ENCODE assay signal across 28 cellular contexts in genomic region chr3:143201870-143202269, GRCh38.
DNase-seq lines count a peak whose midpoint lies in the region; ATAC-seq and TF ChIP-seq lines count a peak whose summit lies in the region.
"Had no signal": no experiment of that assay in that cellular context is flagged by ENCODE, and none has a peak within 500 bp of the region (broad histone marks: within the 10 kb centered on the region; RNA-seq: fewer than 3 reads in every experiment).

No MANE protein-coding gene starts in this region.

- H3K4me3 ChIP-seq in BLaER1 treated with 17β-estradiol and CSF1 and Interleukin-3, amounts not matched to agents 10 nM and 100 nM: no peak overlapping the region
- no peak overlapping the region for H3K4me3 ChIP-seq in IMR-90 (ENCODE audit: insufficient read depth, low read depth, low read length)
- H3K4me3 ChIP-seq: GM12878, GM23248, SJSA1 had no signal

- no peaks in the 10 kb centered on the region for H3K27me3 ChIP-seq in BLaER1 treated with 17β-estradiol and CSF1 and Interleukin-3, amounts not matched to agents 10 nM and 100 nM
- H3K27me3 ChIP-seq in IMR-90 (ENCODE audit: control insufficient read depth, insufficient read depth, low read length) (no peaks in the 10 kb centered on the region), foreskin keratinocyte (no peaks in the 10 kb centered on the region)
- H3K27me3 ChIP-seq: SJSA1 had no signal

- H3K14ac ChIP-seq in IMR-90 (replicated peaks; ENCODE audit: low read depth, low read length): no peak overlapping the region

- H3K27ac Mint-ChIP-seq in WTC11 (no peak overlapping the region), nephron (peak overlapping the region; percentile 65 to 92 (median 88))
- H3K27ac Mint-ChIP-seq: CD4-positive, alpha-beta T cell had no signal

- H3K27me3 Mint-ChIP-seq in WTC11 (ENCODE audit: low read depth): no peaks in the 10 kb centered on the region; the same call in 1 of the 2 replicates
- H3K27me3 Mint-ChIP-seq in nephron (ENCODE audit: low read depth): no peaks in the 10 kb centered on the region
- H3K27me3 Mint-ChIP-seq: CD4-positive, alpha-beta T cell had no signal

- H2AK5ac ChIP-seq in IMR-90 (ENCODE audit: low read depth, low read length): no peak overlapping the region

- no peaks in the 10 kb centered on the region for H3K9me1 ChIP-seq in IMR-90 (ENCODE audit: insufficient read depth, low read length)

- POLR2A ChIA-PET in IMR-90 (lab: Charles Lee; ENCODE audit: unreplicated experiment): no interaction called here
- POLR2A ChIA-PET in WTC11 (lab: Charles Lee): no interaction called here

- H2BK120ac ChIP-seq in IMR-90 (ENCODE audit: low read depth, low read length): no peak overlapping the region

- intact Hi-C loops in IMR-90 (cut with micrococcal nuclease): no loop called here

- in situ Hi-C loops in IMR-90 (cut with MboI; ENCODE audit: low sequenced_read_pairs): no loop called here

- H3K4me1 ChIP-seq in BLaER1 treated with 17β-estradiol and CSF1 and Interleukin-3, amounts not matched to agents 10 nM and 100 nM: peaks cover 3 to 21% (median 16%) of the 10 kb centered on the region in 10 experiments
- H3K4me1 ChIP-seq in IMR-90 (ENCODE audit: control insufficient read depth, insufficient read depth, low read length) (0 out of 2 replicates have a peak, but pooled peaks cover 1% of the 10 kb centered on the region), foreskin keratinocyte (no peaks in the 10 kb centered on the region)
- H3K4me1 ChIP-seq: SJSA1 had no signal

- no peak overlapping the region for H2BK5ac ChIP-seq in IMR-90 (ENCODE audit: low read depth, low read length, poor library complexity, severe bottlenecking)

- no TSS peak for BruUV-seq in IMR-90 (replicated peaks; lab: Mats Ljungman, UMichigan)

- no peaks in the 10 kb centered on the region for H4K20me1 ChIP-seq in BLaER1 treated with 17β-estradiol and CSF1 and Interleukin-3, amounts not matched to agents 10 nM and 100 nM
- no peaks in the 10 kb centered on the region for H4K20me1 ChIP-seq in IMR-90 (ENCODE audit: insufficient read depth, low read length)

- peaks cover 7 to 30% (median 24%) of the 10 kb centered on the region in 11 experiments for H3K9me3 ChIP-seq in BLaER1 treated with 17β-estradiol and CSF1 and Interleukin-3, amounts not matched to agents 10 nM and 100 nM (replicated peaks in 1 of 11)
- H3K9me3 ChIP-seq in IMR-90 (ENCODE audit: control insufficient read depth, insufficient read depth, low read length): no peaks in the 10 kb centered on the region
- H3K9me3 ChIP-seq: SJSA1 had no signal

- no peak overlapping the region for H2BK15ac ChIP-seq in IMR-90 (ENCODE audit: low read depth, low read length)

- peak overlapping the region in 8 of 11 experiments; percentile 3 to 49 (median 26); a peak in 11 of 22 replicates for H3K4me2 ChIP-seq in BLaER1 treated with 17β-estradiol and CSF1 and Interleukin-3, amounts not matched to agents 10 nM and 100 nM
- H3K4me2 ChIP-seq in IMR-90 (ENCODE audit: low read depth, low read length): no peak overlapping the region

- peak overlapping the region; percentile 55 for H2AFZ ChIP-seq in IMR-90 (replicated peaks; ENCODE audit: low read length, poor library complexity)
- H2AFZ ChIP-seq: GM23248 had no signal

- H3K36me3 ChIP-seq in BLaER1 treated with 17β-estradiol and CSF1 and Interleukin-3, amounts not matched to agents 10 nM and 100 nM: no peaks in the 10 kb centered on the region
- H3K36me3 ChIP-seq in IMR-90 (ENCODE audit: control insufficient read depth, insufficient read depth, low read length): no peaks in the 10 kb centered on the region
- H3K36me3 ChIP-seq: SJSA1 had no signal

- H3K4me3 Mint-ChIP-seq in WTC11 (no peak overlapping the region), nephron (no peak overlapping the region)
- H3K4me3 Mint-ChIP-seq: CD4-positive, alpha-beta T cell; H9 had no signal

- no peak overlapping the region for H3K9ac ChIP-seq in BLaER1 treated with 17β-estradiol and CSF1 and Interleukin-3, amounts not matched to agents 10 nM and 100 nM
- no peak overlapping the region for H3K9ac ChIP-seq in IMR-90 (ENCODE audit: low read depth, low read length)
- H3K9ac ChIP-seq: GM23248 had no signal

- no peak for DNase-seq in IMR-90
- DNase-seq in WTC11 (ENCODE audit: low spot score): no peak
- DNase-seq in DMS 273 treated with DMSO at 0.1 percent for 48 hours (lab: John Stamatoyannopoulos, UW): no peak
- no peak for DNase-seq in foreskin keratinocyte
- DNase-seq: CD4-positive, alpha-beta T cell; DMS53; EL; GDM1; H9; KG1; MM.1S; NCI-H1092; NCI-H1417 treated with DMSO at 0.1 percent for 48 hours; NCI-H1930; NCI-H2107; NCI-H446; NCI-H524 treated with DMSO at 0.1 percent for 48 hours; NCI-H82; Right ventricle myocardium superior; RPMI8226; T-helper 1 cell had no signal

- no peak for TF ChIP-seq POLR2A in IMR-90 (IDR thresholded peaks at IDR 0.05; ENCODE audit: low read depth, low read length)

- H4K91ac ChIP-seq in IMR-90 (ENCODE audit: insufficient read depth, low read depth, low read length): no peak overlapping the region

- no peak overlapping the region for H4K8ac ChIP-seq in IMR-90 (ENCODE audit: low read depth in 2 of 2, low read length in 2 of 2)

- no peak overlapping the region for H3K4ac ChIP-seq in IMR-90 (ENCODE audit: low read depth, low read length)

- H3K56ac ChIP-seq in IMR-90 (ENCODE audit: extremely low read depth, insufficient read depth, low read length): no peak overlapping the region

- H3K9me3 Mint-ChIP-seq in WTC11: peaks cover 17% of the 10 kb centered on the region
- peaks cover 8% of the 10 kb centered on the region for H3K9me3 Mint-ChIP-seq in nephron
- H3K9me3 Mint-ChIP-seq: CD4-positive, alpha-beta T cell had no signal

- H4K5ac ChIP-seq in IMR-90 (ENCODE audit: low read depth, low read length): no peak overlapping the region

- WGBS in IMR-90 (ENCODE audit: extremely low coverage in 2 of 2, insufficient read length in 1 of 2), 2 experiments: no CpG with 5 or more reads among the region's 8 CpGs

- no peaks in the 10 kb centered on the region for H3K36me3 Mint-ChIP-seq in WTC11
- H3K36me3 Mint-ChIP-seq in nephron (ENCODE audit: low read depth): peaks cover 6% of the 10 kb centered on the region

- no peak for ATAC-seq in IMR-90 (ENCODE audit: low read depth)
- peak; percentile 22; the same call in 1 of the 2 replicates for ATAC-seq in WTC11
- no peak for ATAC-seq in HG03520 (IDR thresholded peaks at IDR 0.05; ENCODE audit: unreplicated experiment)
- ATAC-seq in GM21367 (IDR thresholded peaks at IDR 0.05; ENCODE audit: unreplicated experiment): no peak
- no peak for ATAC-seq in foreskin keratinocyte
- ATAC-seq: GM12878 had no signal

- H3K23ac ChIP-seq in IMR-90 (ENCODE audit: low read depth, low read length): no peak overlapping the region

- TF ChIP-seq CTCF in IMR-90 (conservative IDR thresholded peaks at IDR 0.05; ENCODE audit: low read depth, low read length): no peak
- no peak for TF ChIP-seq CTCF in WTC11 (IDR thresholded peaks at IDR 0.05)
- no peak for TF ChIP-seq CTCF in nephron (IDR thresholded peaks at IDR 0.05; ENCODE audit: unreplicated experiment in 3 of 3)
- no peak for TF ChIP-seq CTCF in foreskin keratinocyte (conservative IDR thresholded peaks at IDR 0.05)

- no peak for TF ChIP-seq RAD21 in IMR-90 (IDR thresholded peaks at IDR 0.05; ENCODE audit: low read length)

- no peaks in the 10 kb centered on the region for H3K79me1 ChIP-seq in IMR-90 (ENCODE audit: low read depth in 1 of 2, low read length in 2 of 2)

- CTCF ChIA-PET in IMR-90 (lab: Yijun Ruan, JAX) (no interaction called here), WTC11 (lab: Charles Lee) (no interaction called here)

- H3K4me1 Mint-ChIP-seq in WTC11: peaks cover 24% of the 10 kb centered on the region
- peaks cover 35% of the 10 kb centered on the region for H3K4me1 Mint-ChIP-seq in nephron

- no peak overlapping the region for H2AK9ac ChIP-seq in IMR-90 (replicated peaks; ENCODE audit: low read depth, low read length, poor library complexity)

- peak overlapping the region in 1 of 11 experiments; percentile 2; a peak in 1 of 22 replicates for H3K27ac ChIP-seq in BLaER1 treated with 17β-estradiol and CSF1 and Interleukin-3, amounts not matched to agents 10 nM and 100 nM
- H3K27ac ChIP-seq in IMR-90 (ENCODE audit: insufficient read depth, low read length): no peak overlapping the region
- no peak overlapping the region for H3K27ac ChIP-seq in foreskin keratinocyte
- H3K27ac ChIP-seq: GM23248, SJSA1 had no signal

- no peak overlapping the region for H3K18ac ChIP-seq in IMR-90 (ENCODE audit: low read depth, low read length)

- no peak overlapping the region for H2BK20ac ChIP-seq in IMR-90 (ENCODE audit: low read depth, low read length)

- dilution Hi-C loops in IMR-90 (cut with HindIII; ENCODE audit: low sequenced_read_pairs, unreplicated experiment): no loop called here

TF ChIP-seq in IMR-90, 13 proteins besides CTCF, POLR2A, EP300 and RAD21 (continues in another document):
- TF ChIP-seq, protein P1, sequence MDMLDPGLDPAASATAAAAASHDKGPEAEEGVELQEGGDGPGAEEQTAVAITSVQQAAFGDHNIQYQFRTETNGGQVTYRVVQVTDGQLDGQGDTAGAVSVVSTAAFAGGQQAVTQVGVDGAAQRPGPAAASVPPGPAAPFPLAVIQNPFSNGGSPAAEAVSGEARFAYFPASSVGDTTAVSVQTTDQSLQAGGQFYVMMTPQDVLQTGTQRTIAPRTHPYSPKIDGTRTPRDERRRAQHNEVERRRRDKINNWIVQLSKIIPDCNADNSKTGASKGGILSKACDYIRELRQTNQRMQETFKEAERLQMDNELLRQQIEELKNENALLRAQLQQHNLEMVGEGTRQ (IDR thresholded peaks at IDR 0.05; ENCODE audit: low read depth, low read length): no peak
- TF ChIP-seq MXI1 (IDR thresholded peaks at IDR 0.05; ENCODE audit: borderline replicate concordance, low read depth, low read length): no peak
- no peak for TF ChIP-seq FOS (IDR thresholded peaks at IDR 0.05; ENCODE audit: low read depth, low read length)
- TF ChIP-seq BHLHE40 (IDR thresholded peaks at IDR 0.05; ENCODE audit: low read depth, low read length): no peak
- no peak for TF ChIP-seq SMC3 (IDR thresholded peaks at IDR 0.05; ENCODE audit: low read depth, low read length)

TF ChIP-seq in WTC11, 78 proteins besides CTCF, POLR2A, EP300 and RAD21 (continues in another document):
- no peak for TF ChIP-seq JAZF1 (CRISPR knock-in tag; IDR thresholded peaks at IDR 0.05)
- no peak for TF ChIP-seq FOXJ3 (CRISPR knock-in tag; IDR thresholded peaks at IDR 0.05; ENCODE audit: borderline replicate concordance)
- TF ChIP-seq PRRX2 (CRISPR knock-in tag; IDR thresholded peaks at IDR 0.05): no peak
